8 cellular contexts compared by ENCODE assay signal in genomic region chr6:12290490-12290820, GRCh38. TPM values are rescaled to one million over a fixed set of nuclear protein-coding genes. Genes with fewer than 3 reads are reported as not detected.
A peak's percentile ranks its signal among the peaks of the same experiment; 100 is the strongest.
DNase-seq lines count a peak whose midpoint lies in the region; ATAC-seq and TF ChIP-seq lines count a peak whose summit lies in the region.

No MANE protein-coding gene starts in this region.

- peak overlapping the region; percentile 68 for H3K4me3 ChIP-seq in left ventricle myocardium inferior
- H3K4me3 ChIP-seq in right lobe of liver = peak overlapping the region; percentile 27 to 45 (median 33)
- H3K4me3 ChIP-seq in vagina = peak overlapping the region; percentile 45 to 47

- DNase-seq in left ventricle myocardium inferior (no peak), left ventricle myocardium superior (no peak), right lobe of liver (no peak), vagina (ENCODE audit: extremely low spot score in 2 of 2) (no peak), omental fat pad (ENCODE audit: low spot score) (no peak)

- H3K27me3 Mint-ChIP-seq in activated T-helper 17 cell treated with anti-CD3 and anti-CD28 coated beads, Interleukin-2, amount 50 U/mL, for 72 hours = peaks cover 41% of the 10 kb centered on the region

- H3K36me3 Mint-ChIP-seq in activated T-helper 17 cell treated with anti-CD3 and anti-CD28 coated beads, Interleukin-2, amount 50 U/mL, for 72 hours (ENCODE audit: low read depth) = no peaks in the 10 kb centered on the region

- no peak overlapping the region for H3K27ac Mint-ChIP-seq in activated T-helper 17 cell treated with anti-CD3 and anti-CD28 coated beads, Interleukin-2, amount 50 U/mL, for 72 hours

- ATAC-seq in left ventricle myocardium superior = no peak
- ATAC-seq in activated T-helper 17 cell treated with anti-CD3 and anti-CD28 coated beads, Interleukin-2, amount 50 U/mL, for 72 hours (replicated peaks) = peak; percentile 20
- ATAC-seq in right lobe of liver = no peak
- ATAC-seq in HG02970 (IDR thresholded peaks at IDR 0.05; ENCODE audit: low FRiP score, unreplicated experiment) = no peak
- no peak for ATAC-seq in omental fat pad (ENCODE audit: low FRiP score)
- ATAC-seq in HG03159 (IDR thresholded peaks at IDR 0.05; ENCODE audit: unreplicated experiment) = no peak

- intact Hi-C loops in left ventricle myocardium inferior (cut with micrococcal nuclease) = loop anchor here (5.0 kb wide), 1 partner anchor 312 kb away; no protein-coding TSS in a partner anchor
- intact Hi-C loops in left ventricle myocardium superior (cut with micrococcal nuclease) = no loop called here
- intact Hi-C loops in right lobe of liver (cut with DNase I) = loop anchor here (5.0 to 10.0 kb wide), 2 partner anchors 312 to 314 kb away; no protein-coding TSS in a partner anchor
- intact Hi-C loops in vagina (cut with DNase I) = loop anchor here (10.0 kb wide), 1 partner anchor 314 kb away; no protein-coding TSS in a partner anchor

- H3K4me1 ChIP-seq in left ventricle myocardium inferior (peaks cover 27% of the 10 kb centered on the region), right lobe of liver (peaks cover 0 to 10% (median 4%) of the 10 kb centered on the region in 4 donors), vagina (peaks cover 18% of the 10 kb centered on the region)

- H3K27ac ChIP-seq in left ventricle myocardium inferior (replicated peaks) (peak overlapping the region; percentile 66), right lobe of liver (no peak overlapping the region), vagina (peak overlapping the region; percentile 58)

- H3K36me3 ChIP-seq in left ventricle myocardium inferior (no peaks in the 10 kb centered on the region), right lobe of liver (no peaks in the 10 kb centered on the region), vagina (no peaks in the 10 kb centered on the region)

- H3K27me3 ChIP-seq in left ventricle myocardium inferior (ENCODE audit: low read depth) (peaks cover 29% of the 10 kb centered on the region), right lobe of liver (no peaks in the 10 kb centered on the region), vagina (no peaks in the 10 kb centered on the region)

- H3K4me1 Mint-ChIP-seq in activated T-helper 17 cell treated with anti-CD3 and anti-CD28 coated beads, Interleukin-2, amount 50 U/mL, for 72 hours = peaks cover 15% of the 10 kb centered on the region

- TF ChIP-seq POLR2A in right lobe of liver (IDR thresholded peaks at IDR 0.05) (no peak), vagina (IDR thresholded peaks at IDR 0.05) (no peak)

- WGBS in right lobe of liver (ENCODE audit: insufficient coverage, low coverage, low lambda C conversion rate, missing lambda C conversion rate) = 0% methylated on average over 10 of the region's 10 CpGs

- TF ChIP-seq CTCF in left ventricle myocardium inferior (IDR thresholded peaks at IDR 0.05; ENCODE audit: borderline replicate concordance) = no peak
- TF ChIP-seq CTCF in right lobe of liver (IDR thresholded peaks at IDR 0.05) = peak in 1 of 4 donors; percentile 3
- no peak for TF ChIP-seq CTCF in vagina (IDR thresholded peaks at IDR 0.05)
- TF ChIP-seq CTCF in omental fat pad (IDR thresholded peaks at IDR 0.05) = no peak

- H3K9me3 Mint-ChIP-seq in activated T-helper 17 cell treated with anti-CD3 and anti-CD28 coated beads, Interleukin-2, amount 50 U/mL, for 72 hours = no peaks in the 10 kb centered on the region

- H3K9me3 ChIP-seq in left ventricle myocardium inferior (replicated peaks) (no peaks in the 10 kb centered on the region), right lobe of liver (no peaks in the 10 kb centered on the region), vagina (no peaks in the 10 kb centered on the region)

- peak overlapping the region; percentile 93 for H3K4me3 Mint-ChIP-seq in activated T-helper 17 cell treated with anti-CD3 and anti-CD28 coated beads, Interleukin-2, amount 50 U/mL, for 72 hours

RNA-seq across cellular contexts. Expression of gene EDN1, which starts 0.3 kb away (rescaled TPM):
- total RNA-seq in left ventricle myocardium inferior (5.9 TPM), left ventricle myocardium superior (2.7 TPM), right lobe of liver (1 to 10 TPM in 3 of 6 experiments, under 1 TPM in 3; 0.18 to 6.8 (median 1.4) TPM), vagina (7.1 TPM), omental fat pad (10 to 100 TPM in 2 of 4 donors, 1 to 10 TPM in 2; 3.6 to 38.4 (median 20.1) TPM)
- under 1 TPM; 0.11 to 0.13 TPM for total RNA-seq in activated T-helper 17 cell treated with anti-CD3 and anti-CD28 coated beads, Interleukin-2, amount 50 U/mL, for 72 hours

Comparison
In these comparisons a context has a peak if more than half of its experiments do, and no peak if none do; other contexts are left out.
1. H3K27ac ChIP-seq: peak in left ventricle myocardium inferior (single experiment) and vagina (single experiment); none in right lobe of liver (0 of 3).
2. Peak in every context shown above with its lines, with median percentiles within 50 percentile points of each other: H3K4me3 ChIP-seq.